10 cellular contexts compared by ENCODE assay signal in the genomic region with DNA sequence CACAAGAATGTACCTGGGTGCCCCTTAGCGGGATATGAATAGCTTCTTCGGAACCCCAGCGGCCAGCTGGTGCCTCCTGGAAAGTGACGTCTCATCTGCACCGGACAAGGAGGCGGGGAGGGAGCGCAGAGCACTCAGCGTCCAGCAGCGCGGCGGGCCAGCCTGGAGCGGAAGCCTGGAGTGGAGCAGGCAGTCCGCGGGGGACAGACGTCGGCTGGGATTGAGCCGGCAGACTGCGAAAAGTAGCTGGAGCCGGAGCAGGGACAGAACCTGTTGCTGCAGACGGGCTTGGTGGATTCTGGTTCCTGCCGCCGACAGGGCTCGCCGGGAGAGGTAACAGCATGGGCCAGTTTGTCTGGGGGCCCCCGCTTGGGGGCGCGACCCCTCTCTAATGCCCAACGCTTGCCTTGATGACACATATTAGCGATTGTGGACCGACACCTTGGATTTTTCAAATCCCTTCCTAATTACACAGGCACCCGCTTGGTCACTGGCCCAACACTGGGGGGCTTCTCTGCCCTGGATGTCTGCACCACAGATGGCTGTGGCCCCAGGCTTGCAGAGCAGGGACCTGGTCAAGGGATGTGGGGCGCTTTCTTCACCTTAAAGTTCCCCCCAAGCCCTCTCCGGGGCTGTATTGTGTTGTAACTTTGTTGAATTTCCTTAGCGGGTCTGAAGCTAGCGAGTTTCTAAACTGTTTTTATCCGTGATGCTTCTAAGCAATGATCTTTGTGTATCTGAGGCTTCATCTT. TPM values are rescaled to one million over a fixed set of nuclear protein-coding genes. Genes with fewer than 3 reads are reported as not detected.
DNase-seq lines count a peak whose midpoint lies in the region; ATAC-seq and TF ChIP-seq lines count a peak whose summit lies in the region.
"Had no signal": no experiment of that assay in that cellular context is flagged by ENCODE, and none has a peak within 500 bp of the region (broad histone marks: within the 10 kb centered on the region; RNA-seq: fewer than 3 reads in every experiment).

A gene (plus strand): TSS at position 133 of the 752 bp plus-strand sequence. CDS start 96,592 bp downstream, outside the sequence.

- TF ChIP-seq RAD21 in SK-N-SH (IDR thresholded peaks at IDR 0.05; ENCODE audit: low read length), result no peak

- TF ChIP-seq EP300 in SK-N-SH (IDR thresholded peaks at IDR 0.05; ENCODE audit: borderline replicate concordance in 1 of 2, low read depth in 1 of 2, low read length in 1 of 2), result no peak

- H3K9me3 Mint-ChIP-seq in immature natural killer cell, result peaks cover 0 to 14% (median 4%) of the 10 kb centered on the region in 6 donors

- CTCF ChIA-PET in SK-N-SH (lab: Yijun Ruan, JAX), result interaction anchor here (0.9 to 1.2 kb wide), 3 partner anchors 8 to 15 kb away, joined by 3 read pairs; no protein-coding TSS in a partner anchor

- 22% methylated on average over 22 of the region's 36 CpGs for WGBS in SK-N-SH (ENCODE audit: low lambda C conversion rate)

- intact Hi-C loops in left ventricle myocardium inferior (cut with micrococcal nuclease), result no loop called here

- H3K9me3 ChIP-seq in SK-N-SH (no peaks in the 10 kb centered on the region), left ventricle myocardium inferior (replicated peaks) (no peaks in the 10 kb centered on the region)

- no peaks in the 10 kb centered on the region for H4K20me1 ChIP-seq in SK-N-SH (ENCODE audit: insufficient read depth)

- H3K4me1 ChIP-seq in SK-N-SH (ENCODE audit: control insufficient read depth in 1 of 2, insufficient read depth in 2 of 2, low read depth in 1 of 2, low read length in 1 of 2) (peaks cover 0 to 2% of the 10 kb centered on the region in 2 experiments; a peak in 1 of 4 replicates), left ventricle myocardium inferior (peaks cover 4% of the 10 kb centered on the region)

- peaks cover 0 to 6% (median 2%) of the 10 kb centered on the region in 3 donors for H3K27me3 Mint-ChIP-seq in immature natural killer cell (ENCODE audit: low read depth in 3 of 3)

- no peak within 1 kb of the TSS for H3K4me3 Mint-ChIP-seq in immature natural killer cell

- H3K4me2 ChIP-seq in SK-N-SH, result peak within 1 kb of the TSS; percentile 71

- no peak within 1 kb of the TSS for H3K27ac ChIP-seq in SK-N-SH (ENCODE audit: low read depth in 2 of 2, low read length in 1 of 2)
- H3K27ac ChIP-seq in left ventricle myocardium inferior (replicated peaks), result no peak within 1 kb of the TSS
- H3K27ac ChIP-seq: skin epidermis had no signal

- DNase-seq in DMS53 (lab: John Stamatoyannopoulos, UW) (peak; percentile 79), SK-N-SH (peak; percentile 62), left ventricle myocardium inferior (peak; percentile 15), omental fat pad (ENCODE audit: low spot score) (no peak), immature natural killer cell (no peak)
- no peak for DNase-seq in effector CD4-positive, alpha-beta T cell
- DNase-seq in activated naive CD4-positive, alpha-beta T cell treated with Interleukin-2 at 50 U/mL for 16 hours, result no peak
- DNase-seq: NCI-H2081 treated with DMSO at 0.1 percent for 48 hours had no signal

- H3K36me3 ChIP-seq in SK-N-SH (replicated peaks in 1 of 2; ENCODE audit: control insufficient read depth in 1 of 2, insufficient read depth in 2 of 2, low read length in 1 of 2) (no peaks in the 10 kb centered on the region), left ventricle myocardium inferior (no peaks in the 10 kb centered on the region)

- no peaks in the 10 kb centered on the region for H3K4me1 Mint-ChIP-seq in immature natural killer cell

- H3F3A ChIP-seq in SK-N-SH (replicated peaks; ENCODE audit: insufficient read depth), result no peaks in the 10 kb centered on the region

- H3K27me3 ChIP-seq in SK-N-SH (ENCODE audit: insufficient read depth) (peaks cover 5% of the 10 kb centered on the region; the same call in 1 of the 2 replicates), left ventricle myocardium inferior (ENCODE audit: low read depth) (peaks cover 45% of the 10 kb centered on the region)

- H3K36me3 Mint-ChIP-seq in immature natural killer cell, result no peaks in the 10 kb centered on the region

- no peaks in the 10 kb centered on the region for H3K79me2 ChIP-seq in SK-N-SH (ENCODE audit: insufficient read depth)

- POLR2A ChIA-PET in SK-N-SH (lab: Yijun Ruan, JAX), result no interaction called here

- H2AFZ ChIP-seq in SK-N-SH (ENCODE audit: low read depth), result peak within 1 kb of the TSS; percentile 37; the same call in 1 of the 2 replicates

- H3K4me3 ChIP-seq in SK-N-SH (ENCODE audit: low read depth in 2 of 2, low read length in 1 of 2) (peak within 1 kb of the TSS; percentile 43; a peak in 3 of 4 replicates), left ventricle myocardium inferior (peak within 1 kb of the TSS; percentile 33)

- no peak within 1 kb of the TSS for H3K9ac ChIP-seq in SK-N-SH

- ATAC-seq in omental fat pad (ENCODE audit: low FRiP score) (peak; percentile 68), HG03108 (IDR thresholded peaks at IDR 0.05; ENCODE audit: unreplicated experiment) (no peak)

- H3K27ac Mint-ChIP-seq in immature natural killer cell, result no peak within 1 kb of the TSS

- TF ChIP-seq CTCF in SK-N-SH (IDR thresholded peaks at IDR 0.05) (no peak), left ventricle myocardium inferior (IDR thresholded peaks at IDR 0.05; ENCODE audit: borderline replicate concordance) (no peak), omental fat pad (IDR thresholded peaks at IDR 0.05) (no peak)

- no peaks in the 10 kb centered on the region for H3K9me2 ChIP-seq in SK-N-SH

TF ChIP-seq in SK-N-SH, 30 proteins besides CTCF, POLR2A, EP300 and RAD21 (continues in another document):
- TF ChIP-seq, protein P1, sequence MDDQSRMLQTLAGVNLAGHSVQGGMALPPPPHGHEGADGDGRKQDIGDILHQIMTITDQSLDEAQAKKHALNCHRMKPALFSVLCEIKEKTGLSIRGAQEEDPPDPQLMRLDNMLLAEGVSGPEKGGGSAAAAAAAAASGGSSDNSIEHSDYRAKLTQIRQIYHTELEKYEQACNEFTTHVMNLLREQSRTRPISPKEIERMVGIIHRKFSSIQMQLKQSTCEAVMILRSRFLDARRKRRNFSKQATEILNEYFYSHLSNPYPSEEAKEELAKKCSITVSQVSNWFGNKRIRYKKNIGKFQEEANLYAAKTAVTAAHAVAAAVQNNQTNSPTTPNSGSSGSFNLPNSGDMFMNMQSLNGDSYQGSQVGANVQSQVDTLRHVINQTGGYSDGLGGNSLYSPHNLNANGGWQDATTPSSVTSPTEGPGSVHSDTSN (IDR thresholded peaks at IDR 0.05), result no peak
- TF ChIP-seq ELF1 (IDR thresholded peaks at IDR 0.05) (no peak), FOXM1 (IDR thresholded peaks at IDR 0.05; ENCODE audit: low read depth) (no peak), POLR2AphosphoS5 (IDR thresholded peaks at IDR 0.05; ENCODE audit: low read depth, low read length) (no peak), GABPA (IDR thresholded peaks at IDR 0.05; ENCODE audit: low read depth) (no peak), GATA2 (CRISPR knock-in tag; IDR thresholded peaks at IDR 0.05) (no peak), SMC3 (IDR thresholded peaks at IDR 0.05; ENCODE audit: low read depth, low read length) (no peak)
- TF ChIP-seq, protein P2, sequence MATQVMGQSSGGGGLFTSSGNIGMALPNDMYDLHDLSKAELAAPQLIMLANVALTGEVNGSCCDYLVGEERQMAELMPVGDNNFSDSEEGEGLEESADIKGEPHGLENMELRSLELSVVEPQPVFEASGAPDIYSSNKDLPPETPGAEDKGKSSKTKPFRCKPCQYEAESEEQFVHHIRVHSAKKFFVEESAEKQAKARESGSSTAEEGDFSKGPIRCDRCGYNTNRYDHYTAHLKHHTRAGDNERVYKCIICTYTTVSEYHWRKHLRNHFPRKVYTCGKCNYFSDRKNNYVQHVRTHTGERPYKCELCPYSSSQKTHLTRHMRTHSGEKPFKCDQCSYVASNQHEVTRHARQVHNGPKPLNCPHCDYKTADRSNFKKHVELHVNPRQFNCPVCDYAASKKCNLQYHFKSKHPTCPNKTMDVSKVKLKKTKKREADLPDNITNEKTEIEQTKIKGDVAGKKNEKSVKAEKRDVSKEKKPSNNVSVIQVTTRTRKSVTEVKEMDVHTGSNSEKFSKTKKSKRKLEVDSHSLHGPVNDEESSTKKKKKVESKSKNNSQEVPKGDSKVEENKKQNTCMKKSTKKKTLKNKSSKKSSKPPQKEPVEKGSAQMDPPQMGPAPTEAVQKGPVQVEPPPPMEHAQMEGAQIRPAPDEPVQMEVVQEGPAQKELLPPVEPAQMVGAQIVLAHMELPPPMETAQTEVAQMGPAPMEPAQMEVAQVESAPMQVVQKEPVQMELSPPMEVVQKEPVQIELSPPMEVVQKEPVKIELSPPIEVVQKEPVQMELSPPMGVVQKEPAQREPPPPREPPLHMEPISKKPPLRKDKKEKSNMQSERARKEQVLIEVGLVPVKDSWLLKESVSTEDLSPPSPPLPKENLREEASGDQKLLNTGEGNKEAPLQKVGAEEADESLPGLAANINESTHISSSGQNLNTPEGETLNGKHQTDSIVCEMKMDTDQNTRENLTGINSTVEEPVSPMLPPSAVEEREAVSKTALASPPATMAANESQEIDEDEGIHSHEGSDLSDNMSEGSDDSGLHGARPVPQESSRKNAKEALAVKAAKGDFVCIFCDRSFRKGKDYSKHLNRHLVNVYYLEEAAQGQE (IDR thresholded peaks at IDR 0.05; ENCODE audit: low read depth, low read length), result no peak
- TF ChIP-seq, protein P3, sequence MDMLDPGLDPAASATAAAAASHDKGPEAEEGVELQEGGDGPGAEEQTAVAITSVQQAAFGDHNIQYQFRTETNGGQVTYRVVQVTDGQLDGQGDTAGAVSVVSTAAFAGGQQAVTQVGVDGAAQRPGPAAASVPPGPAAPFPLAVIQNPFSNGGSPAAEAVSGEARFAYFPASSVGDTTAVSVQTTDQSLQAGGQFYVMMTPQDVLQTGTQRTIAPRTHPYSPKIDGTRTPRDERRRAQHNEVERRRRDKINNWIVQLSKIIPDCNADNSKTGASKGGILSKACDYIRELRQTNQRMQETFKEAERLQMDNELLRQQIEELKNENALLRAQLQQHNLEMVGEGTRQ (IDR thresholded peaks at IDR 0.05; ENCODE audit: borderline replicate concordance, low read depth, low read length), result no peak
- TF ChIP-seq, protein P4, sequence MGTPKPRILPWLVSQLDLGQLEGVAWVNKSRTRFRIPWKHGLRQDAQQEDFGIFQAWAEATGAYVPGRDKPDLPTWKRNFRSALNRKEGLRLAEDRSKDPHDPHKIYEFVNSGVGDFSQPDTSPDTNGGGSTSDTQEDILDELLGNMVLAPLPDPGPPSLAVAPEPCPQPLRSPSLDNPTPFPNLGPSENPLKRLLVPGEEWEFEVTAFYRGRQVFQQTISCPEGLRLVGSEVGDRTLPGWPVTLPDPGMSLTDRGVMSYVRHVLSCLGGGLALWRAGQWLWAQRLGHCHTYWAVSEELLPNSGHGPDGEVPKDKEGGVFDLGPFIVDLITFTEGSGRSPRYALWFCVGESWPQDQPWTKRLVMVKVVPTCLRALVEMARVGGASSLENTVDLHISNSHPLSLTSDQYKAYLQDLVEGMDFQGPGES (IDR thresholded peaks at IDR 0.05; ENCODE audit: low read depth, low read length), result no peak

RNA-seq across cellular contexts. Expression of the gene that starts here (rescaled TPM):
- 6.2 and 7.8 TPM in 2 replicates for polyA plus RNA-seq in SK-N-SH (2012; rRNA removed)
- polyA plus RNA-seq in SK-N-SH (2012; cell fraction: cytosol; rRNA removed), result 8.3 and 9.5 TPM in 2 replicates
- 1.3 and 2.9 TPM in 2 replicates for polyA plus RNA-seq in SK-N-SH (2012; cell fraction: nucleus; rRNA removed)
- not detected for total RNA-seq in left ventricle myocardium inferior
- under 1 TPM in 1 of 4 donors, not detected in 3; 0.93 TPM for total RNA-seq in omental fat pad
- not detected for polyA plus RNA-seq in immature natural killer cell

Comparison
In these comparisons a context has a peak if more than half of its experiments do, and no peak if none do; other contexts are left out.
1. Peak in DNase-seq and H3K4me3 ChIP-seq in left ventricle myocardium inferior; RNA of the gene not detected or under 1 TPM.
2. Peak in ATAC-seq in omental fat pad; RNA of the gene not detected or under 1 TPM.
3. DNase-seq: peak in DMS53 (single experiment) and SK-N-SH (single experiment); none in omental fat pad (single experiment), effector CD4-positive, alpha-beta T cell (single experiment), immature natural killer cell (0 of 3) and activated naive CD4-positive, alpha-beta T cell treated with Interleukin-2 at 50 U/mL for 16 hours (single experiment).